ENCODE assay signal across 9 cellular contexts in the genomic region with DNA sequence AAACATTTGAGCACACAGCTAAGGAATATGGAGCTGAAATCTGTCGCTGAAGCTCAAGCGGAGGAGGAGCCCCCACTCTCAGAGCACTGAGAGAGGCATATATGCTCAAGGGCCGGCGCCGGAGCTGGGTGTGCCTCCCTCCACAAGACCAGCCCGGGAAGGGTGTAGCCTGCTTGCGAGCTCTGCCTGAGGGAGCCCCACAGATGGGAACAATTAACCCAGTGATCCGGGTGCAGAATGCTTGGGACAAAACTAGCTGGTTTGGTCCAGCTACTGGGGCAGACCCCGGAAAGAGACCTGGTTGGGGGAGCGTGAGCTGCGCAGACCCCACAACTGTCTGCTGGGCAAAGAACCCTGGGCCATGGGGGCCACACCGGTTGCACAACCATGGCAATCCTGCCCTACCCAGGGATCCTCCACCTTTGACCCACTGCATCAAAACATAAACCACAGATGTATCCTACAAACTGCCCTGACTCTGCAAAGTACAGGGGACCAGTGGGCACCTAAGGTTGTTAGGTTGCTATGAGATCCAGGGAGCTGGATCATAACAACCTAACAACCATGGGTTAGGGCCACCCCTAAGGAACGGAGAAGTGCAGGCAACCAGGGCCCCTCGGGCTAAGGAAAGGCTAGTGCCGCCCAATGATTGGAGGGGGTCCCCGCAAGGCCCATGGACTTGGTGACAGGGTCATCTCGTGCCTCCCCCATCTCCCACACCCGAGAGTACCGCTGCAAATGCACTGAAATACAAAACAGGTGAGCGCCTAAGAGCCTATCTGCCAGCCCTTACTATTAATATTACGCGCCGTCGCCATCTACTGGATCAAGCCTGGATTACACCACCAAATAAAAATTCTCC. TPM values are rescaled to one million over a fixed set of nuclear protein-coding genes. Genes with fewer than 3 reads are reported as not detected.
DNase-seq lines count a peak whose midpoint lies in the region; ATAC-seq, FAIRE-seq and TF ChIP-seq lines count a peak whose summit lies in the region.
"Had no signal": no experiment of that assay in that cellular context is flagged by ENCODE, and none has a peak within 500 bp of the region (broad histone marks: within the 10 kb centered on the region; RNA-seq: fewer than 3 reads in every experiment).

No MANE protein-coding gene starts in this region.

- H3K4me3 ChIP-seq in A673 (ENCODE audit: low read depth, low read length, poor library complexity, severe bottlenecking): no peak overlapping the region
- no peak overlapping the region for H3K4me3 ChIP-seq in SJCRH30
- no peak overlapping the region for H3K4me3 ChIP-seq in endodermal cell (ENCODE audit: low read length)

- H3K4me3 Mint-ChIP-seq in endodermal cell (no peak overlapping the region), mesothelial cell of epicardium (no peak overlapping the region)
- H3K4me3 Mint-ChIP-seq: naive thymus-derived CD8-positive, alpha-beta T cell had no signal

- no peaks in the 10 kb centered on the region for H3K4me1 ChIP-seq in A673 (ENCODE audit: insufficient read depth, low read length, poor library complexity, severe bottlenecking)
- no peaks in the 10 kb centered on the region for H3K4me1 ChIP-seq in SJCRH30
- H3K4me1 ChIP-seq in endodermal cell (ENCODE audit: control insufficient read depth, insufficient read depth, low read length): peaks cover 12% of the 10 kb centered on the region

- CTCF ChIA-PET in A673 (lab: Charles Lee): no interaction called here

- TF ChIP-seq POLR2A in GM12891 (IDR thresholded peaks at IDR 0.05; ENCODE audit: low read depth, low read length): no peak

- H3K4me1 Mint-ChIP-seq in endodermal cell (peaks cover 15% of the 10 kb centered on the region), mesothelial cell of epicardium (peaks cover 25% of the 10 kb centered on the region)
- H3K4me1 Mint-ChIP-seq: naive thymus-derived CD8-positive, alpha-beta T cell had no signal

- no TSS peak for BruUV-seq in A673 (replicated peaks; lab: Mats Ljungman, UMichigan)

- no peak for FAIRE-seq in GM12891 (lab: Jason Lieb, UNC)

- WGBS in endodermal cell (ENCODE audit: insufficient coverage in 1 of 2, insufficient read length in 1 of 2), 2 experiments: 65 to 87% methylated on average over 12 to 24 of the region's 24 CpGs

- H3K9ac ChIP-seq in endodermal cell (ENCODE audit: extremely low read depth, low read length, poor library complexity, severe bottlenecking): no peak overlapping the region

- H3K36me3 Mint-ChIP-seq in endodermal cell (ENCODE audit: low read depth): no peaks in the 10 kb centered on the region
- no peaks in the 10 kb centered on the region for H3K36me3 Mint-ChIP-seq in mesothelial cell of epicardium
- H3K36me3 Mint-ChIP-seq: naive thymus-derived CD8-positive, alpha-beta T cell had no signal

- TF ChIP-seq CTCF in A673 (conservative IDR thresholded peaks at IDR 0.05; ENCODE audit: low read depth, low read length) (peak; percentile 75), endodermal cell (conservative IDR thresholded peaks at IDR 0.05) (peak; percentile 72), mesothelial cell of epicardium (IDR thresholded peaks at IDR 0.05; ENCODE audit: unreplicated experiment) (peak; percentile 68)

- POLR2A ChIA-PET in A673 (lab: Charles Lee; ENCODE audit: low non-redundant PET): interaction anchor here (0.6 kb wide), 1 partner anchor 11 kb away, joined by 4 read pairs; no protein-coding TSS in a partner anchor

- DNase-seq in A673 (ENCODE audit: low spot score) (peak; percentile 73), GM12891 (ENCODE audit: insufficient read length, low spot score) (peak; percentile 17), LoVo (ENCODE audit: low spot score) (peak; percentile 50), SJCRH30 (peak; percentile 41 to 76), endodermal cell (peak; percentile 88), mesothelial cell of epicardium (ENCODE audit: low spot score in 2 of 2, unreplicated experiment in 2 of 2) (peak in 1 of 2 experiments; percentile 74)
- DNase-seq in activated CD4-positive, CD25-positive, alpha-beta regulatory T cell (lab: John Stamatoyannopoulos, UW): no peak

- H3K27me3 Mint-ChIP-seq in endodermal cell (ENCODE audit: insufficient read depth) (no peaks in the 10 kb centered on the region), mesothelial cell of epicardium (ENCODE audit: low read depth) (peaks cover 4% of the 10 kb centered on the region)

- ATAC-seq in HG02571 (IDR thresholded peaks at IDR 0.05; ENCODE audit: unreplicated experiment): peak; percentile 82
- ATAC-seq: naive thymus-derived CD8-positive, alpha-beta T cell had no signal

- H3K27ac ChIP-seq in A673 (ENCODE audit: low read depth, low read length, poor library complexity, severe bottlenecking) (no peak overlapping the region), SJCRH30 (no peak overlapping the region), endodermal cell (ENCODE audit: low read depth, low read length) (no peak overlapping the region)

- H3K9me3 ChIP-seq in A673 (ENCODE audit: low read depth, low read length, poor library complexity, severe bottlenecking): no peaks in the 10 kb centered on the region
- H3K9me3 ChIP-seq in SJCRH30 (replicated peaks): no peaks in the 10 kb centered on the region
- no peaks in the 10 kb centered on the region for H3K9me3 ChIP-seq in endodermal cell (ENCODE audit: control insufficient read depth, low read length)

- intact Hi-C loops in A673 (cut with micrococcal nuclease; ENCODE audit: unreplicated experiment): loop anchor here (2.0 to 5.0 kb wide), 3 partner anchors 124 to 338 kb away; no protein-coding TSS in a partner anchor

- H3K36me3 ChIP-seq in A673 (ENCODE audit: insufficient read depth, low read length, poor library complexity, severe bottlenecking) (no peaks in the 10 kb centered on the region), SJCRH30 (no peaks in the 10 kb centered on the region), endodermal cell (ENCODE audit: control insufficient read depth, insufficient read depth, low read length) (no peaks in the 10 kb centered on the region)

- H3K27ac Mint-ChIP-seq in endodermal cell (no peak overlapping the region), mesothelial cell of epicardium (no peak overlapping the region)
- H3K27ac Mint-ChIP-seq: naive thymus-derived CD8-positive, alpha-beta T cell had no signal

- H3K9me3 Mint-ChIP-seq in endodermal cell (no peaks in the 10 kb centered on the region), mesothelial cell of epicardium (no peaks in the 10 kb centered on the region)
- H3K9me3 Mint-ChIP-seq: naive thymus-derived CD8-positive, alpha-beta T cell had no signal

- no peaks in the 10 kb centered on the region for H3K27me3 ChIP-seq in A673 (replicated peaks; ENCODE audit: insufficient read depth, low read depth, low read length, poor library complexity)
- no peaks in the 10 kb centered on the region for H3K27me3 ChIP-seq in SJCRH30
- H3K27me3 ChIP-seq in endodermal cell (ENCODE audit: control insufficient read depth, insufficient read depth, low read length, poor library complexity, severe bottlenecking): no peaks in the 10 kb centered on the region

TF ChIP-seq in GM12891, 5 proteins besides CTCF, POLR2A, EP300 and RAD21:
- TF ChIP-seq POU2F2 (IDR thresholded peaks at IDR 0.05; ENCODE audit: low read depth, low read length) (no peak), SPI1 (IDR thresholded peaks at IDR 0.05; ENCODE audit: low read depth, low read length) (no peak), POLR2AphosphoS5 (IDR thresholded peaks at IDR 0.05; ENCODE audit: low read depth, low read length) (no peak), PAX5 (IDR thresholded peaks at IDR 0.05; ENCODE audit: insufficient read depth, low read length, severe bottlenecking) (no peak), TAF1 (IDR thresholded peaks at IDR 0.05; ENCODE audit: low read depth, low read length) (no peak)
TF ChIP-seq in GM12891: peak in this region for 0.

RNA-seq across cellular contexts. Expression of a gene that starts 53.4 kb away (rescaled TPM):
- total RNA-seq in A673 (2021): 0.62 and 0.83 TPM in 2 replicates
- 0.09 TPM for polyA plus RNA-seq in GM12891 (2012; ENCODE audit: low read depth, missing spikeins)
- total RNA-seq in SJCRH30 (2014; rRNA removed; shearing (Covaris generic)): not detected in 2 replicates
- total RNA-seq in endodermal cell: not detected
- polyA plus RNA-seq in endodermal cell (2013, experiment 1 of 2): 1.4 TPM
- 1.7 TPM for polyA plus RNA-seq in endodermal cell (2013, experiment 2 of 2)
- 0.66 to 1.9 TPM (median 1.6 TPM) in 3 replicates for total RNA-seq in mesothelial cell of epicardium
- total RNA-seq: naive thymus-derived CD8-positive, alpha-beta T cell had no signal
- polyA plus RNA-seq: naive thymus-derived CD8-positive, alpha-beta T cell had no signal

Comparison
In these comparisons a context has a peak if more than half of its experiments do, and no peak if none do; other contexts are left out.
1. DNase-seq: peak in A673 (single experiment), GM12891 (single experiment), LoVo (single experiment), SJCRH30 (2 of 2) and endodermal cell (single experiment); none in activated CD4-positive, CD25-positive, alpha-beta regulatory T cell (0 of 4).
2. Peak in every context shown above with its lines, with median percentiles within 50 percentile points of each other: CTCF ChIP-seq.